ENCODE assay signal across 9 cellular contexts in genomic region chr9:129038109-129038852, GRCh38. TPM values are rescaled to one million over a fixed set of nuclear protein-coding genes. Genes with fewer than 3 reads are reported as not detected.
DNase-seq lines count a peak whose midpoint lies in the region; ATAC-seq, FAIRE-seq and TF ChIP-seq lines count a peak whose summit lies in the region.
"Had no signal": no experiment of that assay in that cellular context is flagged by ENCODE, and none has a peak within 500 bp of the region (broad histone marks: within the 10 kb centered on the region; RNA-seq: fewer than 3 reads in every experiment).

No MANE protein-coding gene starts in this region.

- TF ChIP-seq CTCF in CD8-positive, alpha-beta T cell (IDR thresholded peaks at IDR 0.05): no peak
- TF ChIP-seq CTCF in SU-DHL-6 (IDR thresholded peaks at IDR 0.05; ENCODE audit: insufficient read depth, low read length, poor library complexity, severe bottlenecking): no peak
- TF ChIP-seq CTCF in fibroblast of lung (conservative IDR thresholded peaks at IDR 0.05 in 1 of 2, IDR thresholded peaks at IDR 0.05 in 1 of 2; ENCODE audit: low read depth in 1 of 2, low read length in 2 of 2): no peak
- no peak for TF ChIP-seq CTCF in parathyroid adenoma (IDR thresholded peaks at IDR 0.05)

- CTCF ChIA-PET in CD8-positive, alpha-beta T cell (lab: Charles Lee): no interaction called here

- H3K36me3 Mint-ChIP-seq in CD8-positive, alpha-beta T cell: peaks cover 38% of the 10 kb centered on the region

- POLR2A ChIA-PET in CD8-positive, alpha-beta T cell (lab: Charles Lee): interaction anchor here (0.9 to 1.4 kb wide), 2 partner anchors 10 to 19 kb away, joined by 3 to 5 read pairs; partner anchors contain the start of gene SH3GLB2

- no peaks in the 10 kb centered on the region for H4K20me1 ChIP-seq in SU-DHL-6 (ENCODE audit: low read depth, low read length)
- H4K20me1 ChIP-seq in fibroblast of lung (ENCODE audit: control insufficient read depth, extremely low read depth, insufficient read depth, low read length): no peaks in the 10 kb centered on the region

- intact Hi-C loops in CD8-positive, alpha-beta T cell (cut with DNase I, micrococcal nuclease): loop anchor here (5.0 to 10.0 kb wide), 2 partner anchors 589 to 763 kb away; partner anchors contain the start of genes GOLGA2 (in 1 of the 2), NTMT1 (in 1 of the 2) and SWI5 (in 1 of the 2)
- intact Hi-C loops in sciatic nerve (cut with DNase I): no loop called here

- peaks cover 15% of the 10 kb centered on the region for H3K36me3 ChIP-seq in CD8-positive, alpha-beta T cell (ENCODE audit: insufficient read depth, low read length)
- H3K36me3 ChIP-seq in SU-DHL-6 (ENCODE audit: low read length): no peaks in the 10 kb centered on the region
- peaks cover 8% of the 10 kb centered on the region for H3K36me3 ChIP-seq in fibroblast of lung (ENCODE audit: control insufficient read depth, insufficient read depth, low read length)
- no peaks in the 10 kb centered on the region for H3K36me3 ChIP-seq in parathyroid adenoma (ENCODE audit: control insufficient read depth, insufficient read depth, low read length)

- H3K27ac ChIP-seq in CD8-positive, alpha-beta T cell (ENCODE audit: low read depth, low read length): no peak overlapping the region
- no peak overlapping the region for H3K27ac ChIP-seq in SU-DHL-6 (ENCODE audit: low read depth, low read length)
- H3K27ac ChIP-seq in fibroblast of lung (ENCODE audit: insufficient read depth, low read length): peak overlapping the region; percentile 17
- H3K27ac ChIP-seq in parathyroid adenoma: no peak overlapping the region

- H3K9me3 ChIP-seq in CD8-positive, alpha-beta T cell (ENCODE audit: low read length): no peaks in the 10 kb centered on the region
- no peaks in the 10 kb centered on the region for H3K9me3 ChIP-seq in SU-DHL-6 (ENCODE audit: insufficient read depth, low read length)
- no peaks in the 10 kb centered on the region for H3K9me3 ChIP-seq in fibroblast of lung (ENCODE audit: control insufficient read depth, insufficient read depth, low read depth, low read length)
- H3K9me3 ChIP-seq in parathyroid adenoma (ENCODE audit: control insufficient read depth, low read length): no peaks in the 10 kb centered on the region

- H3F3A ChIP-seq in SU-DHL-6 (ENCODE audit: insufficient read depth): no peaks in the 10 kb centered on the region

- H3K9me2 ChIP-seq in SU-DHL-6 (replicated peaks; ENCODE audit: insufficient read depth, low read length): no peaks in the 10 kb centered on the region

- H3K79me2 ChIP-seq in SU-DHL-6 (ENCODE audit: insufficient read depth, low read length) (peaks cover 4% of the 10 kb centered on the region), fibroblast of lung (ENCODE audit: control insufficient read depth, insufficient read depth, low read length) (peaks cover 13% of the 10 kb centered on the region), parathyroid adenoma (peaks cover 18% of the 10 kb centered on the region)

- no peak for DNase-seq in CD8-positive, alpha-beta T cell
- DNase-seq in fibroblast of lung (ENCODE audit: low read depth in 2 of 2) (no peak), GM19239 (ENCODE audit: insufficient read length, low spot score) (no peak), sciatic nerve (ENCODE audit: low spot score) (no peak), T1000 (lab: John Stamatoyannopoulos, UW) (no peak)
- DNase-seq: NCI-H1048 had no signal

- no peaks in the 10 kb centered on the region for H3K9me3 Mint-ChIP-seq in CD8-positive, alpha-beta T cell

- no peak overlapping the region for H2AFZ ChIP-seq in SU-DHL-6 (ENCODE audit: low read depth, low read length, severe bottlenecking)
- H2AFZ ChIP-seq in fibroblast of lung (ENCODE audit: low read length): no peak overlapping the region
- no peak overlapping the region for H2AFZ ChIP-seq in parathyroid adenoma

- H3K9ac ChIP-seq in SU-DHL-6 (ENCODE audit: low read length): no peak overlapping the region
- peak overlapping the region; percentile 13 for H3K9ac ChIP-seq in fibroblast of lung (ENCODE audit: insufficient read depth, low read length)
- H3K9ac ChIP-seq in parathyroid adenoma: no peak overlapping the region

- H3K27me3 Mint-ChIP-seq in CD8-positive, alpha-beta T cell (ENCODE audit: low read depth): no peaks in the 10 kb centered on the region

- no peak overlapping the region for H3K27ac Mint-ChIP-seq in CD8-positive, alpha-beta T cell

- no peak for ATAC-seq in CD8-positive, alpha-beta T cell
- ATAC-seq in sciatic nerve (no peak), GM19351 (IDR thresholded peaks at IDR 0.05; ENCODE audit: unreplicated experiment) (no peak)

- H3K4me2 ChIP-seq in SU-DHL-6 (ENCODE audit: low read depth, low read length, poor library complexity, severe bottlenecking) (peak overlapping the region; percentile 71), fibroblast of lung (ENCODE audit: extremely low read depth, insufficient read depth, low read length) (peak overlapping the region; percentile 94), parathyroid adenoma (ENCODE audit: low read length) (peak overlapping the region; percentile 77)

- H3K27me3 ChIP-seq in CD8-positive, alpha-beta T cell (ENCODE audit: insufficient read depth, low read length): no peaks in the 10 kb centered on the region
- no peaks in the 10 kb centered on the region for H3K27me3 ChIP-seq in SU-DHL-6 (ENCODE audit: low read length)
- H3K27me3 ChIP-seq in fibroblast of lung (ENCODE audit: control insufficient read depth, insufficient read depth, low read length): no peaks in the 10 kb centered on the region
- no peaks in the 10 kb centered on the region for H3K27me3 ChIP-seq in parathyroid adenoma (ENCODE audit: control insufficient read depth, insufficient read depth, low read length)

- peaks cover 21% of the 10 kb centered on the region for H3K4me1 ChIP-seq in CD8-positive, alpha-beta T cell (ENCODE audit: insufficient read depth, low read length)
- H3K4me1 ChIP-seq in fibroblast of lung (ENCODE audit: control insufficient read depth, extremely low read depth, insufficient read depth, low read length) (peaks cover 9% of the 10 kb centered on the region), parathyroid adenoma (no peaks in the 10 kb centered on the region)

- no peak overlapping the region for H3K4me3 ChIP-seq in CD8-positive, alpha-beta T cell (ENCODE audit: low read depth, low read length)
- H3K4me3 ChIP-seq in SU-DHL-6 (ENCODE audit: insufficient read depth, low read length, poor library complexity, severe bottlenecking) (no peak overlapping the region), fibroblast of lung (replicated peaks in 1 of 4; ENCODE audit: control extremely low read depth in 1 of 4, insufficient read depth in 1 of 4, low read depth in 3 of 4, low read length in 4 of 4) (peak overlapping the region; percentile 77 to 95 (median 81)), parathyroid adenoma (ENCODE audit: low read depth, low read length) (peak overlapping the region; percentile 94)

- FAIRE-seq in GM19239 (lab: Jason Lieb, UNC): no peak

- H3K4me3 Mint-ChIP-seq in CD8-positive, alpha-beta T cell: peak overlapping the region; percentile 98

- H3K4me1 Mint-ChIP-seq in CD8-positive, alpha-beta T cell (ENCODE audit: low read depth): peaks cover 36% of the 10 kb centered on the region

RNA-seq across cellular contexts. Expression of gene MIGA2, which starts 1.9 kb away (rescaled TPM):
- 10 to 100 TPM; 63.5 to 69.0 TPM for total RNA-seq in CD8-positive, alpha-beta T cell
- total RNA-seq in fibroblast of lung (20.8 and 23.3 TPM in 2 replicates), sciatic nerve (25.5 TPM)
- polyA plus RNA-seq in fibroblast of lung: 9.8 and 11.4 TPM in 2 replicates
- polyA plus RNA-seq in fibroblast of lung (2012): 10.1 and 15.0 TPM in 2 replicates
- 10.7 and 13.3 TPM in 2 replicates for polyA minus RNA-seq in fibroblast of lung (ENCODE audit: low replicate concordance)

RNA-seq across cellular contexts. Expression of gene SH3GLB2, which starts 10.2 kb away (rescaled TPM):
- 10 to 100 TPM; 64.9 to 68.3 TPM for total RNA-seq in CD8-positive, alpha-beta T cell
- total RNA-seq in fibroblast of lung (27.5 and 42.3 TPM in 2 replicates), sciatic nerve (158 TPM)
- 27.3 and 38.7 TPM in 2 replicates for polyA plus RNA-seq in fibroblast of lung
- 28.2 and 40.4 TPM in 2 replicates for polyA plus RNA-seq in fibroblast of lung (2012)
- polyA minus RNA-seq in fibroblast of lung (ENCODE audit: low replicate concordance): 42.6 and 51.3 TPM in 2 replicates

RNA-seq across cellular contexts. Expression of gene DOLPP1, which starts 42.6 kb away (rescaled TPM):
- 1 to 10 TPM; 4.6 to 5.1 TPM for total RNA-seq in CD8-positive, alpha-beta T cell
- 4.9 and 7.4 TPM in 2 replicates for total RNA-seq in fibroblast of lung
- polyA plus RNA-seq in fibroblast of lung: 9.7 and 12.2 TPM in 2 replicates
- polyA plus RNA-seq in fibroblast of lung (2012): 10.4 and 13.3 TPM in 2 replicates
- 20.6 and 27.9 TPM in 2 replicates for polyA minus RNA-seq in fibroblast of lung (ENCODE audit: low replicate concordance)
- 10.3 TPM for total RNA-seq in sciatic nerve

Comparison
In these comparisons a context has a peak if more than half of its experiments do, and no peak if none do; other contexts are left out.
1. H3K4me3 ChIP-seq: peak in fibroblast of lung (4 of 4) and parathyroid adenoma (single experiment); none in CD8-positive, alpha-beta T cell (single experiment) and SU-DHL-6 (single experiment).
2. Peak in every context shown above with its lines, with median percentiles within 50 percentile points of each other: H3K4me2 ChIP-seq.